In the genomic region with DNA sequence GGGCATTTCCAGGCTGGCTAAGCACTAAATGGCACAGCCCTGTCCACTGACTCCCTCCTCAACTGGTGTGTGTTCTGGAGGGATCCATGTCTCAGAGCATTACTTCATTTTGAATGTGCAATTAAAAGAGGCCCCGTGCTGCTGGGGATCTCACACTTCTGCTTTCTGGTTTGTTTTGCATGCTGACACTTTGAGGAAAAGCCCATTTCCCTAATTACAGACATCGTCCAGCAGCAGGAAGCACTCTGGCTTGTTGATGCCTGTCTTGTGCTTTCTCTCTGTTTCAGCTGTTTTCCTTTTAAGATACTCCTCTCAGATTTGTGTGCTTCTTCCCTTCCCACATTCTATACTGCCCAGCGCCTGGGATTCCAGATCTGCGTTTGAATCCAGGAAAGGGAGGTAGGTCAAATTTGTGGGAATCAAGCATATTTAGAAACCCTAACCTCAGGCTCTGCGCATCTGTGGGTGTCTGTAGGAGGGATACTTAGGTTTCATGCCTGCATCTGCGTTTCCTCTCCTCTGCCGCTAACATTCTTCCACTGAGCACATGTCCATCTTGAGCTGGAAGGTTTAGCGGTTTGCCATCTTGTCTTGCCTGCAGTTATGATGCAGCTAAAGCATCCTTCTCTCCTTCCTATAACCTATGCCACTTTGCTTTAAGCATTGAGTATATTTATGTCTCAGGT, we compare ENCODE assay signal across 10 cellular contexts. TPM values are rescaled to one million over a fixed set of nuclear protein-coding genes. Genes with fewer than 3 reads are reported as not detected.
DNase-seq lines count a peak whose midpoint lies in the region; ATAC-seq and TF ChIP-seq lines count a peak whose summit lies in the region.
"Had no signal": no experiment of that assay in that cellular context is flagged by ENCODE, and none has a peak within 500 bp of the region (broad histone marks: within the 10 kb centered on the region; RNA-seq: fewer than 3 reads in every experiment).

No MANE protein-coding gene starts in this region.

- H3K9me3 Mint-ChIP-seq in activated B cell treated with CpG ODN at 0.5 μM for 24 hours = no peaks in the 10 kb centered on the region
- H3K9me3 Mint-ChIP-seq in activated T-helper 17 cell treated with anti-CD3 and anti-CD28 coated beads, Interleukin-2, amount 50 U/mL, for 72 hours = no peaks in the 10 kb centered on the region

- peaks cover 53% of the 10 kb centered on the region for H3K36me3 Mint-ChIP-seq in activated B cell treated with CpG ODN at 0.5 μM for 24 hours (ENCODE audit: low read depth)
- no peaks in the 10 kb centered on the region for H3K36me3 Mint-ChIP-seq in activated T-helper 17 cell treated with anti-CD3 and anti-CD28 coated beads, Interleukin-2, amount 50 U/mL, for 72 hours (ENCODE audit: low read depth)

- peaks cover 95% of the 10 kb centered on the region for H3K4me1 Mint-ChIP-seq in activated B cell treated with CpG ODN at 0.5 μM for 24 hours
- no peaks in the 10 kb centered on the region for H3K4me1 Mint-ChIP-seq in activated T-helper 17 cell treated with anti-CD3 and anti-CD28 coated beads, Interleukin-2, amount 50 U/mL, for 72 hours

- H3K4me3 Mint-ChIP-seq in activated B cell treated with CpG ODN at 0.5 μM for 24 hours = peak overlapping the region; percentile 87
- H3K4me3 Mint-ChIP-seq in activated T-helper 17 cell treated with anti-CD3 and anti-CD28 coated beads, Interleukin-2, amount 50 U/mL, for 72 hours = no peak overlapping the region

- TF ChIP-seq CTCF in activated B cell treated with CpG ODN at 0.5 μM for 24 hours (IDR thresholded peaks at IDR 0.05) = no peak

- POLR2A ChIA-PET in activated B cell treated with CpG ODN at 0.5 μM for 24 hours (lab: Charles Lee) = interaction anchor here (0.7 to 10.1 kb wide), 12 partner anchors 10 to 58 kb away, joined by 3 to 102 read pairs (median 20); a partner anchor contains a TSS

- peak; percentile 16 for ATAC-seq in GM19468 (IDR thresholded peaks at IDR 0.05; ENCODE audit: extremely low read depth, unreplicated experiment)
- peak; percentile 63 for ATAC-seq in HG03280 (IDR thresholded peaks at IDR 0.05; ENCODE audit: unreplicated experiment)
- peak; percentile 64 for ATAC-seq in activated B cell treated with CpG ODN at 0.5 μM for 24 hours (ENCODE audit: low read depth)
- no peak for ATAC-seq in activated T-helper 17 cell treated with anti-CD3 and anti-CD28 coated beads, Interleukin-2, amount 50 U/mL, for 72 hours (replicated peaks)

- peak overlapping the region; percentile 96 for H3K27ac Mint-ChIP-seq in activated B cell treated with CpG ODN at 0.5 μM for 24 hours
- no peak overlapping the region for H3K27ac Mint-ChIP-seq in activated T-helper 17 cell treated with anti-CD3 and anti-CD28 coated beads, Interleukin-2, amount 50 U/mL, for 72 hours

- CTCF ChIA-PET in activated B cell treated with CpG ODN at 0.5 μM for 24 hours (lab: Charles Lee) = interaction anchor here (1.3 to 3.1 kb wide), 5 partner anchors 11 to 71 kb away, joined by 5 to 14 read pairs (median 8); no protein-coding TSS in a partner anchor

- intact Hi-C loops in activated B cell treated with CpG ODN at 0.5 μM for 24 hours (cut with micrococcal nuclease) = loop anchor here (1.0 to 5.0 kb wide), 7 partner anchors 12 to 73 kb away; a partner anchor contains a TSS

- DNase-seq in GDM1 (lab: John Stamatoyannopoulos, UW) (peak; percentile 70), activated B cell treated with CpG ODN at 0.5 μM for 24 hours (no peak), retina (no peak), NCI-H2029 treated with DMSO at 0.1 percent for 48 hours (lab: John Stamatoyannopoulos, UW) (no peak)
- no peak for DNase-seq in stimulated activated naive CD4-positive, alpha-beta T cell (lab: John Stamatoyannopoulos, UW)
- DNase-seq: NCI-H1092 had no signal

- no peaks in the 10 kb centered on the region for H3K27me3 Mint-ChIP-seq in activated B cell treated with CpG ODN at 0.5 μM for 24 hours
- peaks cover 40% of the 10 kb centered on the region for H3K27me3 Mint-ChIP-seq in activated T-helper 17 cell treated with anti-CD3 and anti-CD28 coated beads, Interleukin-2, amount 50 U/mL, for 72 hours

RNA-seq across cellular contexts. Expression of a gene that starts 25.7 kb away (rescaled TPM):
- total RNA-seq in activated B cell treated with CpG ODN at 0.5 μM for 24 hours = 222 and 237 TPM in 2 replicates
- total RNA-seq in activated T-helper 17 cell treated with anti-CD3 and anti-CD28 coated beads, Interleukin-2, amount 50 U/mL, for 72 hours = under 1 TPM; 0.16 to 0.37 TPM
- total RNA-seq: fibroblast of lung had no signal

Comparison
In these comparisons a context has a peak if more than half of its experiments do, and no peak if none do; other contexts are left out.
1. RNA of a gene that starts 25.7 kb away (total RNA-seq): 222 to 237 TPM in activated B cell treated with CpG ODN at 0.5 μM for 24 hours; 0.16 to 0.37 TPM in activated T-helper 17 cell treated with anti-CD3 and anti-CD28 coated beads, Interleukin-2, amount 50 U/mL, for 72 hours; every median in the first group is over 100 times any median in the second.